10 cellular contexts compared by ENCODE assay signal in the genomic region with DNA sequence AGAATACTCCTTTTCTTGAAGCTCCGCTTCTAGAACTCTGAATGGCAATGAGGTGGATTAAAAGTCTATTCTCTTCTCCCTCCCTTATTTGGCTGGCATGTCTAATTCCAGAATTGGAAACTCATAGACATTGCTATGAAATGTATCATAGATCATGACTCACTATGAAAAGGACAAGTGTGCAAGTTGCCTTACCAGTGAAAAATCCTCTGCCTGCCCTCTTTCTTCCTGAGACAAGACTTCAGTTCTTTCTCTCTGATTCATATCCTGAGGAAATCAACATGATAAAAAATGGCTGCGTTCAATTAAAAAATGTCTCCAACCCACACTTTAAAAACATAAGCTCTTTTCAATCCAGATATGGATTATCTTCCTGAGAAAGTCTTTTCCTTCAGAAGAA.
DNase-seq lines count a peak whose midpoint lies in the region; ATAC-seq and TF ChIP-seq lines count a peak whose summit lies in the region.
"Had no signal": no experiment of that assay in that cellular context is flagged by ENCODE, and none has a peak within 500 bp of the region (broad histone marks: within the 10 kb centered on the region; RNA-seq: fewer than 3 reads in every experiment).

No MANE protein-coding gene starts in this region.

- no peak for TF ChIP-seq CTCF in esophagus muscularis mucosa (IDR thresholded peaks at IDR 0.05)
- TF ChIP-seq CTCF in omental fat pad (IDR thresholded peaks at IDR 0.05) = no peak

- intact Hi-C loops in esophagus muscularis mucosa (cut with DNase I) = no loop called here

- H3K36me3 ChIP-seq in esophagus muscularis mucosa = no peaks in the 10 kb centered on the region

- H3K27me3 ChIP-seq in esophagus muscularis mucosa = no peaks in the 10 kb centered on the region

- TF ChIP-seq POLR2A in esophagus muscularis mucosa (IDR thresholded peaks at IDR 0.05; ENCODE audit: low read depth) = no peak

- peaks cover 0 to 15% (median 8%) of the 10 kb centered on the region in 4 donors for H3K9me3 ChIP-seq in esophagus muscularis mucosa

- TF ChIP-seq EP300 in esophagus muscularis mucosa (IDR thresholded peaks at IDR 0.05) = no peak

- peak; percentile 47 for DNase-seq in AG08396 (ENCODE audit: low spot score)
- DNase-seq in RPMI7951 (ENCODE audit: low read depth) = peak; percentile 97
- DNase-seq in esophagus muscularis mucosa (ENCODE audit: extremely low spot score) = no peak
- DNase-seq in omental fat pad (ENCODE audit: low spot score) = no peak
- no peak for DNase-seq in GDM1 (lab: John Stamatoyannopoulos, UW)
- DNase-seq in NCI-H187 (lab: John Stamatoyannopoulos, UW) = no peak
- no peak for DNase-seq in NCI-H2029 (lab: John Stamatoyannopoulos, UW)
- DNase-seq: CD4-positive, alpha-beta memory T cell; stimulated activated CD4-positive, alpha-beta T cell treated with anti-CD3 and anti-CD28 coated beads, Interleukin-2, amount 100 ng/mL, for 48 hours had no signal

- peaks cover 6 to 61% (median 56%) of the 10 kb centered on the region in 4 donors for H3K4me1 ChIP-seq in esophagus muscularis mucosa

- H3K4me3 ChIP-seq in esophagus muscularis mucosa = peak overlapping the region in 1 of 4 donors; percentile 10

- peak; percentile 80 for ATAC-seq in omental fat pad (ENCODE audit: low FRiP score)
- ATAC-seq in GM21360 (IDR thresholded peaks at IDR 0.05; ENCODE audit: unreplicated experiment) = no peak

- peak overlapping the region; percentile 76 to 85 (median 82) for H3K27ac ChIP-seq in esophagus muscularis mucosa (replicated peaks in 1 of 4)

- WGBS in esophagus muscularis mucosa = 20% methylated on average over 2 of the region's 2 CpGs

Comparison
In these comparisons a context has a peak if more than half of its experiments do, and no peak if none do; other contexts are left out.
1. DNase-seq: peak in AG08396 (single experiment) and RPMI7951 (single experiment); none in esophagus muscularis mucosa (single experiment), omental fat pad (single experiment), GDM1 (single experiment), NCI-H187 (0 of 2) and NCI-H2029 (single experiment).